ENCODE assay signal across 32 cellular contexts in genomic region chr6:36376183-36376582, GRCh38. TPM values are rescaled to one million over a fixed set of nuclear protein-coding genes. Genes with fewer than 3 reads are reported as not detected.
"Had no signal": no experiment of that assay in that cellular context is flagged by ENCODE, and none has a peak within 500 bp of the region (broad histone marks: within the 10 kb centered on the region; RNA-seq: fewer than 3 reads in every experiment).

No MANE protein-coding gene starts in this region.

- H3K9me3 Mint-ChIP-seq: memory B cell; natural killer cell; stimulated activated naive CD8-positive, alpha-beta T cell treated with anti-CD3 and anti-CD28 coated beads, Interleukin-15, amount 100 ng/mL, for 72 hours had no signal

- H3K9ac ChIP-seq: parathyroid adenoma had no signal

- H3K4me3 Mint-ChIP-seq: memory B cell; natural killer cell; stimulated activated naive CD8-positive, alpha-beta T cell treated with anti-CD3 and anti-CD28 coated beads, Interleukin-15, amount 100 ng/mL, for 72 hours had no signal

- H3K27me3 ChIP-seq: dorsolateral prefrontal cortex, gastroesophageal sphincter, heart left ventricle, hepatocyte, right atrium auricular region, suprapubic skin, thyroid gland, vagina had no signal

- H2AFZ ChIP-seq: hepatocyte, parathyroid adenoma had no signal

- FAIRE-seq: kidney had no signal

- H3K27ac ChIP-seq: dorsolateral prefrontal cortex, foreskin keratinocyte, gastroesophageal sphincter, heart left ventricle, hepatocyte, parathyroid adenoma, prostate gland, right atrium auricular region, suprapubic skin, thyroid gland, vagina had no signal

- H3K27me3 Mint-ChIP-seq: stimulated activated naive CD8-positive, alpha-beta T cell treated with anti-CD3 and anti-CD28 coated beads, Interleukin-15, amount 100 ng/mL, for 72 hours had no signal

- H3K4me3 ChIP-seq: dorsolateral prefrontal cortex, gastroesophageal sphincter, heart left ventricle, hepatocyte, lung, prostate gland, right atrium auricular region, smooth muscle cell, suprapubic skin, thyroid gland, vagina had no signal

- H3K9me3 ChIP-seq: gastroesophageal sphincter, heart left ventricle, prostate gland, right atrium auricular region, suprapubic skin, thyroid gland, vagina had no signal

- H3K36me3 ChIP-seq: gastroesophageal sphincter, prostate gland, right atrium auricular region, suprapubic skin, thyroid gland, vagina had no signal

- DNase-seq: dorsolateral prefrontal cortex; effector CD4-positive, alpha-beta T cell; foreskin keratinocyte; heart left ventricle; kidney; natural killer cell; stimulated activated CD4-positive, alpha-beta T cell treated with anti-CD3 and anti-CD28 coated beads, Interleukin-12 subunit alpha, Interleukin-12 subunit beta, amount 100 ng/mL, for 4 hours; stimulated activated CD4-positive, alpha-beta T cell treated with anti-CD3 and anti-CD28 coated beads, Interleukin-1b, Interleukin-23, amount 100 ng/mL, for 48 hours; stimulated activated CD4-positive, alpha-beta T cell treated with anti-CD3 and anti-CD28 coated beads, Interleukin-4, amount 100 ng/mL, for 1 hour; stimulated activated CD8-positive, alpha-beta memory T cell treated with anti-CD3 and anti-CD28 coated beads, Interleukin-4, amount 100 ng/mL, for 48 hours; stimulated activated naive CD4-positive, alpha-beta T cell; stimulated activated naive CD8-positive, alpha-beta T cell treated with anti-CD3 and anti-CD28 coated beads, Interleukin-15, amount 100 ng/mL, for 72 hours; trophoblast cell had no signal

- H3K4me2 ChIP-seq: hepatocyte, smooth muscle cell had no signal

- H3K36me3 Mint-ChIP-seq: memory B cell, natural killer cell had no signal

- H3K79me2 ChIP-seq: hepatocyte, parathyroid adenoma had no signal

- H3K27ac Mint-ChIP-seq: memory B cell; natural killer cell; stimulated activated naive CD8-positive, alpha-beta T cell treated with anti-CD3 and anti-CD28 coated beads, Interleukin-15, amount 100 ng/mL, for 72 hours had no signal

- H3K4me1 ChIP-seq: foreskin keratinocyte, gastroesophageal sphincter, heart left ventricle, parathyroid adenoma, prostate gland, right atrium auricular region had no signal

- H3K4me1 Mint-ChIP-seq: natural killer cell; stimulated activated naive CD8-positive, alpha-beta T cell treated with anti-CD3 and anti-CD28 coated beads, Interleukin-15, amount 100 ng/mL, for 72 hours had no signal

- ATAC-seq: foreskin keratinocyte; gastroesophageal sphincter; heart left ventricle; natural killer cell; stimulated activated naive CD8-positive, alpha-beta T cell treated with anti-CD3 and anti-CD28 coated beads, Interleukin-15, amount 100 ng/mL, for 72 hours had no signal

RNA-seq across cellular contexts. Expression of gene ETV7, which starts 11.3 kb away (rescaled TPM):
- total RNA-seq: smooth muscle cell had no signal
- polyA plus RNA-seq: neural cell had no signal

RNA-seq across cellular contexts. Expression of gene BNIP5, which starts 39.5 kb away (rescaled TPM):
- total RNA-seq: foreskin keratinocyte, gastroesophageal sphincter, heart left ventricle, left lobe of liver, liver, mononuclear cell, natural killer cell, osteoblast, right atrium auricular region, sciatic nerve, smooth muscle cell, thyroid gland, ureter, vagina had no signal
- polyA plus RNA-seq: esophagus, foreskin keratinocyte, heart left ventricle, liver, neural cell, smooth muscle cell had no signal
